In genomic region chr10:127118024-127118423, GRCh38 we compare ENCODE assay signal across 21 cellular contexts.
"Had no signal": no experiment of that assay in that cellular context is flagged by ENCODE, and none has a peak within 500 bp of the region (broad histone marks: within the 10 kb centered on the region; RNA-seq: fewer than 3 reads in every experiment).

No MANE protein-coding gene starts in this region.

- H3K9me3 ChIP-seq: colonic mucosa, esophagus squamous epithelium, gastroesophageal sphincter, heart left ventricle, left lung, lower lobe of right lung had no signal

- H3K27me3 ChIP-seq: colonic mucosa, esophagus squamous epithelium, gastroesophageal sphincter, heart left ventricle, left lung had no signal

- H3K4me3 Mint-ChIP-seq: dendritic cell treated with granulocyte-macrophage colony-stimulating factor and Interleukin-4, amounts not matched to agents 40 ng/mL and 50 ng/mL, for 4 days; effector memory CD8-positive, alpha-beta T cell; endodermal cell; mesothelial cell of epicardium; naive thymus-derived CD4-positive, alpha-beta T cell had no signal

- ATAC-seq: effector memory CD8-positive, alpha-beta T cell; esophagus mucosa; gastroesophageal sphincter; heart left ventricle; left cardiac atrium; left lung; left ventricle myocardium superior; lower lobe of right lung; naive thymus-derived CD4-positive, alpha-beta T cell had no signal

- H3K9me3 Mint-ChIP-seq: dendritic cell treated with granulocyte-macrophage colony-stimulating factor and Interleukin-4, amounts not matched to agents 40 ng/mL and 50 ng/mL, for 4 days; endodermal cell; mesothelial cell of epicardium had no signal

- H3K27ac ChIP-seq: colonic mucosa, epithelial cell of prostate, esophagus squamous epithelium, gastroesophageal sphincter, heart left ventricle, left lung, lower lobe of right lung had no signal

- H3K27ac Mint-ChIP-seq: dendritic cell treated with granulocyte-macrophage colony-stimulating factor and Interleukin-4, amounts not matched to agents 40 ng/mL and 50 ng/mL, for 4 days; effector memory CD8-positive, alpha-beta T cell; endodermal cell; mesothelial cell of epicardium had no signal

- H3K4me3 ChIP-seq: colonic mucosa, esophagus squamous epithelium, gastroesophageal sphincter, heart left ventricle, left lung, lower lobe of right lung had no signal

- H3K4me1 ChIP-seq: colonic mucosa, esophagus squamous epithelium, gastroesophageal sphincter, left lung, lower lobe of right lung had no signal

- DNase-seq: colonic mucosa; cortex of kidney; effector CD8-positive, alpha-beta T cell; effector memory CD8-positive, alpha-beta T cell; endodermal cell; erythroblast; esophagus squamous epithelium; foreskin fibroblast; heart left ventricle; hippocampal formation; left cardiac atrium; left lung; left ventricle myocardium superior; lower lobe of right lung; mesenchymal stem cell; naive thymus-derived CD4-positive, alpha-beta T cell had no signal

- H3K4me1 Mint-ChIP-seq: endodermal cell, mesothelial cell of epicardium had no signal

- H3K27me3 Mint-ChIP-seq: dendritic cell treated with granulocyte-macrophage colony-stimulating factor and Interleukin-4, amounts not matched to agents 40 ng/mL and 50 ng/mL, for 4 days had no signal

- H3K36me3 ChIP-seq: colonic mucosa had no signal
